Comparison of ENCODE assay signal across 9 cellular contexts in genomic region chr12:53726342-53726741, GRCh38. TPM values are rescaled to one million over a fixed set of nuclear protein-coding genes. Genes with fewer than 3 reads are reported as not detected.
DNase-seq lines count a peak whose midpoint lies in the region; ATAC-seq and TF ChIP-seq lines count a peak whose summit lies in the region.
"Had no signal": no experiment of that assay in that cellular context is flagged by ENCODE, and none has a peak within 500 bp of the region (broad histone marks: within the 10 kb centered on the region; RNA-seq: fewer than 3 reads in every experiment).

No MANE protein-coding gene starts in this region.

- H3K9me3 ChIP-seq in Loucy (ENCODE audit: insufficient read depth, low read depth, low read length): no peaks in the 10 kb centered on the region

- H3K27me3 Mint-ChIP-seq in CD14-positive monocyte (ENCODE audit: low read depth in 3 of 3) (peaks cover 2 to 8% (median 5%) of the 10 kb centered on the region in 3 donors), natural killer cell (ENCODE audit: low read depth in 2 of 2) (peaks cover 4 to 6% of the 10 kb centered on the region in 2 donors)
- H3K27me3 Mint-ChIP-seq in central memory CD8-positive, alpha-beta T cell: no peaks in the 10 kb centered on the region

- intact Hi-C loops in CD14-positive monocyte (cut with micrococcal nuclease): loop anchor here in 1 of 2 donors (5.0 kb wide), 1 partner anchor 461 kb away; the partner anchor contains the start of gene SMUG1
- intact Hi-C loops in natural killer cell (cut with micrococcal nuclease): no loop called here

- peak overlapping the region; percentile 2 to 97 for H3K4me3 Mint-ChIP-seq in CD14-positive monocyte
- H3K4me3 Mint-ChIP-seq in central memory CD8-positive, alpha-beta T cell: peak overlapping the region; percentile 87
- H3K4me3 Mint-ChIP-seq in natural killer cell: peak overlapping the region; percentile 93

- H3K79me2 ChIP-seq in Loucy (ENCODE audit: insufficient read depth, low read length): no peaks in the 10 kb centered on the region

- no peak for TF ChIP-seq CTCF in CD14-positive monocyte (IDR thresholded peaks at IDR 0.05)
- TF ChIP-seq CTCF in Loucy (conservative IDR thresholded peaks at IDR 0.05; ENCODE audit: low read length): no peak
- TF ChIP-seq CTCF in natural killer cell (IDR thresholded peaks at IDR 0.05): no peak

- H3K4me1 Mint-ChIP-seq in CD14-positive monocyte: peaks cover 15% of the 10 kb centered on the region
- peaks cover 31% of the 10 kb centered on the region for H3K4me1 Mint-ChIP-seq in central memory CD8-positive, alpha-beta T cell
- peaks cover 30 to 36% of the 10 kb centered on the region in 2 donors for H3K4me1 Mint-ChIP-seq in natural killer cell

- no peak for ATAC-seq in central memory CD8-positive, alpha-beta T cell (replicated peaks; ENCODE audit: extremely low read depth, poor library complexity, severe bottlenecking)
- ATAC-seq in natural killer cell (peak in 1 of 3 donors; percentile 21), HG02623 (IDR thresholded peaks at IDR 0.05; ENCODE audit: unreplicated experiment) (no peak), HG03469 (IDR thresholded peaks at IDR 0.05; ENCODE audit: unreplicated experiment) (no peak)

- H3K4me2 ChIP-seq in Loucy (ENCODE audit: low read depth, low read length, poor library complexity, severe bottlenecking): peak overlapping the region; percentile 94

- no peaks in the 10 kb centered on the region for H4K20me1 ChIP-seq in Loucy (ENCODE audit: insufficient read depth, low read length, poor library complexity, severe bottlenecking)

- DNase-seq in CD14-positive monocyte (ENCODE audit: low spot score) (no peak), natural killer cell (no peak), germinal center (ENCODE audit: low spot score) (no peak), NCI-H1105 (lab: John Stamatoyannopoulos, UW) (no peak)
- DNase-seq in central memory CD8-positive, alpha-beta T cell (ENCODE audit: low spot score in 2 of 2): no peak

- peak overlapping the region; percentile 67 for H3K9ac ChIP-seq in Loucy (ENCODE audit: low read depth, low read length, poor library complexity, severe bottlenecking)

- no peaks in the 10 kb centered on the region for H3F3A ChIP-seq in Loucy (ENCODE audit: low read depth)

- no peaks in the 10 kb centered on the region for H3K36me3 ChIP-seq in Loucy (ENCODE audit: insufficient read depth, low read length)

- peak overlapping the region; percentile 31; the same call in 1 of the 2 replicates for H2AFZ ChIP-seq in Loucy (ENCODE audit: low read length)

- no peaks in the 10 kb centered on the region for H3K9me2 ChIP-seq in Loucy (replicated peaks; ENCODE audit: low read depth, low read length)

- H3K36me3 Mint-ChIP-seq in CD14-positive monocyte (peaks cover 41 to 42% of the 10 kb centered on the region in 2 donors), natural killer cell (peaks cover 8% of the 10 kb centered on the region)
- peaks cover 29% of the 10 kb centered on the region for H3K36me3 Mint-ChIP-seq in central memory CD8-positive, alpha-beta T cell (ENCODE audit: insufficient read depth)
- H3K36me3 Mint-ChIP-seq: activated naive CD4-positive, alpha-beta T cell treated with anti-CD3 and anti-CD28 coated beads, Interleukin-2, amount 50 U/mL, for 72 hours had no signal

- H3K4me1 ChIP-seq in Loucy (ENCODE audit: insufficient read depth, low read length, poor library complexity, severe bottlenecking): peaks cover 15% of the 10 kb centered on the region

- peak overlapping the region; percentile 77 for H3K4me3 ChIP-seq in Loucy (ENCODE audit: low read length, poor library complexity, severe bottlenecking)

- H3K9me3 Mint-ChIP-seq in CD14-positive monocyte (no peaks in the 10 kb centered on the region), natural killer cell (no peaks in the 10 kb centered on the region)
- no peaks in the 10 kb centered on the region for H3K9me3 Mint-ChIP-seq in central memory CD8-positive, alpha-beta T cell
- H3K9me3 Mint-ChIP-seq: activated naive CD4-positive, alpha-beta T cell treated with anti-CD3 and anti-CD28 coated beads, Interleukin-2, amount 50 U/mL, for 72 hours had no signal

- no peaks in the 10 kb centered on the region for H3K27me3 ChIP-seq in Loucy (ENCODE audit: insufficient read depth, low read length, poor library complexity, severe bottlenecking)

- H3K27ac Mint-ChIP-seq in CD14-positive monocyte (peak overlapping the region in 2 of 7 donors; percentile 32 to 81), natural killer cell (peak overlapping the region; percentile 90 to 92)
- H3K27ac Mint-ChIP-seq in central memory CD8-positive, alpha-beta T cell (ENCODE audit: low read depth): no peak overlapping the region

RNA-seq across cellular contexts. Expression of gene CALCOCO1, which starts 0.9 kb away (rescaled TPM):
- 10 to 100 TPM; 60.1 to 69.6 TPM for polyA plus RNA-seq in CD14-positive monocyte
- total RNA-seq in natural killer cell: 100 to 1,000 TPM; 215 to 256 (median 226) TPM

RNA-seq across cellular contexts. Expression of gene CISTR, which starts 25.4 kb away (rescaled TPM):
- polyA plus RNA-seq in CD14-positive monocyte: not detected
- total RNA-seq in natural killer cell: not detected
- total RNA-seq: activated naive CD4-positive, alpha-beta T cell treated with anti-CD3 and anti-CD28 coated beads, Interleukin-2, amount 50 U/mL, for 72 hours had no signal

RNA-seq across cellular contexts. Expression of gene ATP5MC2, which starts 50.5 kb away (rescaled TPM):
- polyA plus RNA-seq in CD14-positive monocyte: 100 to 1,000 TPM; 498 to 522 TPM
- 100 to 1,000 TPM; 180 to 195 (median 184) TPM for total RNA-seq in natural killer cell
